ENCODE assay signal across 24 cellular contexts in the genomic region with DNA sequence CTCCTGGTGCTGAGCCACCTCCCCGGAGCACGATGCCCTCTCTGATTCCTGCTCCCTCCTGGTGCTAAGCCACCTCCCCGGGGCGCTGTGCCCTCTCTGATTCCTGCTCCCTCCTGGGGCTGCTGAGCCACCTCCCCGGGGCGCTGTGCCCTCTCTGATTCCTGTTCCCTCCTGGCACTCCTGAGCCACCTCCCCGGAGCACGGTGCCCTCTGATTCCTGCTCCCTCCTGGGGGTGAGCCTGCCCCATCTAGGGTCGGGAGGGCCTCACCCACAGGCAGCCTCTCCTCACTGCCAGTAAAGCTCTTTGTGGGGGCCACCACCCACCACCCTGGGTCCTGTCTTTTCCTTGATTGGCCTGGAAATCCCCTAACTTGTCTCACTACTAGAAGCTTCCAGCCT.
DNase-seq lines count a peak whose midpoint lies in the region; ATAC-seq and TF ChIP-seq lines count a peak whose summit lies in the region.
"Had no signal": no experiment of that assay in that cellular context is flagged by ENCODE, and none has a peak within 500 bp of the region (broad histone marks: within the 10 kb centered on the region; RNA-seq: fewer than 3 reads in every experiment).

No MANE protein-coding gene starts in this region.

- no peak overlapping the region for H3K4me2 ChIP-seq in neural progenitor cell
- H3K4me2 ChIP-seq: SK-N-SH had no signal

- H3K27ac ChIP-seq in neural progenitor cell, result no peak overlapping the region

- H3K79me2 ChIP-seq in neural progenitor cell (ENCODE audit: low read depth), result no peaks in the 10 kb centered on the region

- H4K20me1 ChIP-seq in neural progenitor cell (ENCODE audit: low read depth), result no peaks in the 10 kb centered on the region

- H3K4me1 Mint-ChIP-seq in natural killer cell, result no peaks in the 10 kb centered on the region
- H3K4me1 Mint-ChIP-seq in natural killer cell treated with Interleukin-12 subunit alpha and Interleukin-12 subunit beta and Interleukin-15 and Interleukin-18, amount 100 ng/mL, for 72 hours (ENCODE audit: low read depth in 2 of 2), result no peaks in the 10 kb centered on the region
- no peaks in the 10 kb centered on the region for H3K4me1 Mint-ChIP-seq in chondrocyte (ENCODE audit: low read depth)
- peaks cover 32% of the 10 kb centered on the region for H3K4me1 Mint-ChIP-seq in neural progenitor cell
- H3K4me1 Mint-ChIP-seq: CD14-positive monocyte; CD8-positive, alpha-beta memory T cell had no signal

- TF ChIP-seq CTCF in natural killer cell (IDR thresholded peaks at IDR 0.05) (no peak), chondrocyte (IDR thresholded peaks at IDR 0.05) (no peak), neural progenitor cell (IDR thresholded peaks at IDR 0.05) (no peak)

- intact Hi-C loops in natural killer cell (cut with micrococcal nuclease), result no loop called here

- no peak overlapping the region for H3K4me3 ChIP-seq in neural progenitor cell
- H3K4me3 ChIP-seq: MG63 had no signal

- no peak overlapping the region for H3K27ac Mint-ChIP-seq in natural killer cell
- no peak overlapping the region for H3K27ac Mint-ChIP-seq in natural killer cell treated with Interleukin-12 subunit alpha and Interleukin-12 subunit beta and Interleukin-15 and Interleukin-18, amount 100 ng/mL, for 72 hours
- H3K27ac Mint-ChIP-seq in chondrocyte (ENCODE audit: unreplicated experiment), result no peak overlapping the region
- H3K27ac Mint-ChIP-seq in neural progenitor cell, result peak overlapping the region; percentile 39
- H3K27ac Mint-ChIP-seq: CD14-positive monocyte; CD8-positive, alpha-beta memory T cell; HFFc6 had no signal

- ATAC-seq in natural killer cell (no peak), GM18870 (IDR thresholded peaks at IDR 0.05; ENCODE audit: unreplicated experiment) (no peak), GM21360 (IDR thresholded peaks at IDR 0.05; ENCODE audit: unreplicated experiment) (no peak), HG02798 (IDR thresholded peaks at IDR 0.05; ENCODE audit: poor library complexity, unreplicated experiment) (no peak)
- no peak for ATAC-seq in natural killer cell treated with Interleukin-12 subunit alpha and Interleukin-12 subunit beta and Interleukin-15 and Interleukin-18, amount 100 ng/mL, for 72 hours

- no peak overlapping the region for H2AFZ ChIP-seq in neural progenitor cell (replicated peaks)

- no peaks in the 10 kb centered on the region for H3K27me3 ChIP-seq in neural progenitor cell
- H3K27me3 ChIP-seq: BE2C had no signal

- H3K9me3 Mint-ChIP-seq in natural killer cell (no peaks in the 10 kb centered on the region), chondrocyte (ENCODE audit: low read depth) (no peaks in the 10 kb centered on the region), neural progenitor cell (no peaks in the 10 kb centered on the region)
- H3K9me3 Mint-ChIP-seq in natural killer cell treated with Interleukin-12 subunit alpha and Interleukin-12 subunit beta and Interleukin-15 and Interleukin-18, amount 100 ng/mL, for 72 hours, result no peaks in the 10 kb centered on the region
- H3K9me3 Mint-ChIP-seq: CD14-positive monocyte; CD8-positive, alpha-beta memory T cell had no signal

- H3K27me3 Mint-ChIP-seq in natural killer cell (ENCODE audit: low read depth in 2 of 2), result peaks cover 0 to 8% of the 10 kb centered on the region in 2 donors
- H3K27me3 Mint-ChIP-seq in natural killer cell treated with Interleukin-12 subunit alpha and Interleukin-12 subunit beta and Interleukin-15 and Interleukin-18, amount 100 ng/mL, for 72 hours, result peaks cover 0 to 2% of the 10 kb centered on the region in 2 donors
- H3K27me3 Mint-ChIP-seq in chondrocyte (ENCODE audit: low read depth), result peaks cover 32% of the 10 kb centered on the region
- peaks cover 7% of the 10 kb centered on the region for H3K27me3 Mint-ChIP-seq in neural progenitor cell (ENCODE audit: insufficient read depth, low read depth)

- DNase-seq in natural killer cell, result peak; percentile 8
- DNase-seq in natural killer cell treated with Interleukin-12 subunit alpha and Interleukin-12 subunit beta and Interleukin-15 and Interleukin-18, amount 100 ng/mL, for 72 hours (ENCODE audit: low spot score), result no peak
- peak; percentile 54 for DNase-seq in chondrocyte (ENCODE audit: low spot score)
- DNase-seq in neural progenitor cell (ENCODE audit: low spot score), result no peak
- DNase-seq: BE2C, DMS153, HFFc6, IMR-90, KG1, MG63, NCI-H1105 treated with DMSO at 0.1 percent for 48 hours, NCI-H146, NCI-H1930, NCI-H2107, NCI-H446, NCI-H524 treated with DMSO at 0.1 percent for 48 hours, NCI-H774, SK-N-SH, SW 1271 had no signal

- H3K4me3 Mint-ChIP-seq in natural killer cell (no peak overlapping the region), chondrocyte (ENCODE audit: unreplicated experiment) (no peak overlapping the region), neural progenitor cell (peak overlapping the region; percentile 15)
- H3K4me3 Mint-ChIP-seq in natural killer cell treated with Interleukin-12 subunit alpha and Interleukin-12 subunit beta and Interleukin-15 and Interleukin-18, amount 100 ng/mL, for 72 hours, result no peak overlapping the region
- H3K4me3 Mint-ChIP-seq: CD14-positive monocyte; CD8-positive, alpha-beta memory T cell; HFFc6 had no signal

- peaks cover 3% of the 10 kb centered on the region for H3F3A ChIP-seq in neural progenitor cell (ENCODE audit: low read depth)

- no peaks in the 10 kb centered on the region for H3K36me3 ChIP-seq in neural progenitor cell
- H3K36me3 ChIP-seq: BE2C, MG63 had no signal

- peaks cover 27% of the 10 kb centered on the region for H3K4me1 ChIP-seq in neural progenitor cell
- H3K4me1 ChIP-seq: BE2C had no signal

- H3K9me3 ChIP-seq in neural progenitor cell (ENCODE audit: low read depth), result no peaks in the 10 kb centered on the region
- H3K9me3 ChIP-seq: BE2C, MG63, SK-N-SH had no signal

- H3K36me3 Mint-ChIP-seq in natural killer cell, result no peaks in the 10 kb centered on the region
- H3K36me3 Mint-ChIP-seq in natural killer cell treated with Interleukin-12 subunit alpha and Interleukin-12 subunit beta and Interleukin-15 and Interleukin-18, amount 100 ng/mL, for 72 hours, result no peaks in the 10 kb centered on the region
- no peaks in the 10 kb centered on the region for H3K36me3 Mint-ChIP-seq in chondrocyte (ENCODE audit: low read depth)
- no peaks in the 10 kb centered on the region for H3K36me3 Mint-ChIP-seq in neural progenitor cell
- H3K36me3 Mint-ChIP-seq: CD14-positive monocyte; CD8-positive, alpha-beta memory T cell had no signal

- no peak overlapping the region for H3K9ac ChIP-seq in neural progenitor cell
- H3K9ac ChIP-seq: SK-N-SH had no signal

Comparison
In these comparisons a context has a peak if more than half of its experiments do, and no peak if none do; other contexts are left out.
1. DNase-seq: peak in natural killer cell (single experiment) and chondrocyte (single experiment); none in natural killer cell treated with Interleukin-12 subunit alpha and Interleukin-12 subunit beta and Interleukin-15 and Interleukin-18, amount 100 ng/mL, for 72 hours (single experiment) and neural progenitor cell (single experiment).